In the genomic region with DNA sequence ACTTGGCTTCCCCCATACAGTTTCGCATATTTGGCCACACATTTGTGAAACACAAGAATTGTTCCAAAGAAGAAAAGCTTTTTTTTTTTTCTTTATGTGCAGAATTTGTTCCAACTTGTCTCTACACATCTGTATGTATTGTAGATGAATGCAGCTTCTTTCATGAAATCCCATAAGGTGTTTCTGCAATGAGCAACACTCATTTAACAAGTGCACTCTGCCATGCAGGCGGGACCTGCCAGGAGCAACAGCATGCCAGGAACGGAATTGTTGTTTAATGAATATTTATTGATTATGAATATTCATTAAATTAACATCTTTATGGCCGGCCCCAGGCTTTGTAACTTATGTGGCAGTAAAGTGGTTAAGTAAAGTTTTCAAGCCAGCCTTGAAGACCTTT, we compare ENCODE assay signal across 25 cellular contexts.
"Had no signal": no experiment of that assay in that cellular context is flagged by ENCODE, and none has a peak within 500 bp of the region (broad histone marks: within the 10 kb centered on the region; RNA-seq: fewer than 3 reads in every experiment).

No MANE protein-coding gene starts in this region.

- H3K4me3 ChIP-seq: ascending aorta, breast epithelium, coronary artery, dorsolateral prefrontal cortex, esophagus squamous epithelium had no signal

- DNase-seq: activated B cell treated with CpG ODN at 0.5 μM for 24 hours; activated CD4-positive, alpha-beta memory T cell treated with anti-CD3 and anti-CD28 coated beads for 36 hours; activated CD4-positive, alpha-beta T cell treated with anti-CD3 and anti-CD28 coated beads for 36 hours; activated CD4-positive, alpha-beta T cell treated with anti-CD3 and anti-CD28 coated beads, Interleukin-2, amount 10 ng/mL, durations not matched to agents 24 days and 14 days; activated CD8-positive, alpha-beta memory T cell treated with anti-CD3 and anti-CD28 coated beads, Interleukin-2, amount 50 U/mL, for 48 hours; activated gamma-delta T cell; activated naive CD4-positive, alpha-beta T cell; activated naive CD4-positive, alpha-beta T cell treated with anti-CD3 and anti-CD28 coated beads, Interleukin-2, amount 10 ng/mL, durations not matched to agents 7 days and 5 days; activated naive CD8-positive, alpha-beta T cell treated with anti-CD3 and anti-CD28 coated beads, Interleukin-2, amount 10 ng/mL, durations not matched to agents 7 days and 5 days; activated T-cell treated with anti-CD3 and anti-CD28 coated beads for 4 hours; activated T-cell treated with anti-CD3 and anti-CD28 coated beads, Interleukin-2, amount 50 U/mL, for 24 hours; activated T-cell treated with anti-CD3 and anti-CD28 coated beads, Interleukin-2, amount 50 U/mL, for 72 hours; dorsolateral prefrontal cortex; effector memory CD4-positive, alpha-beta T cell; endodermal cell; erythroblast; esophagus squamous epithelium; head of caudate nucleus; T-helper 1 cell; T-helper 17 cell; T1000; WERI-Rb-1 had no signal
